ENCODE assay signal across 8 cellular contexts in genomic region chr2:29130295-29130694, GRCh38. TPM values are rescaled to one million over a fixed set of nuclear protein-coding genes. Genes with fewer than 3 reads are reported as not detected.
DNase-seq lines count a peak whose midpoint lies in the region; ATAC-seq and TF ChIP-seq lines count a peak whose summit lies in the region.

No MANE protein-coding gene starts in this region.

- DNase-seq in DMS79 (lab: John Stamatoyannopoulos, UW) (peak; percentile 87), caudate nucleus (lab: John Stamatoyannopoulos, UW) (peak in 7 of 61 donors; percentile 12 to 76 (median 29)), mesothelial cell of epicardium (ENCODE audit: low spot score in 2 of 2, unreplicated experiment in 2 of 2) (no peak), Kasumi-1 (lab: John Stamatoyannopoulos, UW) (no peak), D341Med (ENCODE audit: low spot score) (no peak)

- H3K79me2 ChIP-seq in OCI-LY3 (ENCODE audit: low read length), result no peaks in the 10 kb centered on the region

- H3K27ac Mint-ChIP-seq in mesothelial cell of epicardium, result peak overlapping the region; percentile 45

- no peaks in the 10 kb centered on the region for H3K27me3 Mint-ChIP-seq in mesothelial cell of epicardium (ENCODE audit: low read depth)

- H3K36me3 Mint-ChIP-seq in mesothelial cell of epicardium, result peaks cover 25% of the 10 kb centered on the region

- no peaks in the 10 kb centered on the region for H3K27me3 ChIP-seq in OCI-LY3 (ENCODE audit: low read depth, low read length)

- peak overlapping the region; percentile 8; the same call in 1 of the 2 replicates for H3K4me2 ChIP-seq in OCI-LY3 (ENCODE audit: low read length)

- H3K4me1 Mint-ChIP-seq in mesothelial cell of epicardium, result peaks cover 17% of the 10 kb centered on the region

- ATAC-seq in GM21423 (IDR thresholded peaks at IDR 0.05; ENCODE audit: unreplicated experiment), result peak; percentile 73
- no peak for ATAC-seq in GM19455 (IDR thresholded peaks at IDR 0.05; ENCODE audit: unreplicated experiment)

- H3K36me3 ChIP-seq in OCI-LY3 (replicated peaks; ENCODE audit: low read depth, low read length), result peaks cover under 1% of the 10 kb centered on the region

- peak overlapping the region; percentile 37; the same call in 1 of the 2 replicates for H2AFZ ChIP-seq in OCI-LY3 (ENCODE audit: low read depth, low read length)

- peaks cover 4% of the 10 kb centered on the region for H3K9me3 Mint-ChIP-seq in mesothelial cell of epicardium

- no peaks in the 10 kb centered on the region for H3K9me3 ChIP-seq in OCI-LY3 (ENCODE audit: insufficient read depth, low read length)

- no peak overlapping the region for H3K4me3 ChIP-seq in OCI-LY3 (ENCODE audit: low read length)

- no peaks in the 10 kb centered on the region for H4K20me1 ChIP-seq in OCI-LY3 (ENCODE audit: insufficient read depth, low read length)

- TF ChIP-seq CTCF in OCI-LY3 (IDR thresholded peaks at IDR 0.05; ENCODE audit: low read depth, low read length), result no peak
- TF ChIP-seq CTCF in mesothelial cell of epicardium (IDR thresholded peaks at IDR 0.05; ENCODE audit: unreplicated experiment), result no peak

- peaks cover 15% of the 10 kb centered on the region for H3K4me1 ChIP-seq in OCI-LY3 (ENCODE audit: low read length)

- H3K27ac ChIP-seq in OCI-LY3 (ENCODE audit: low read length) (no peak overlapping the region), caudate nucleus (ENCODE audit: low read depth, low read length) (peak overlapping the region; percentile 88)

- no peak overlapping the region for H3K4me3 Mint-ChIP-seq in mesothelial cell of epicardium

- H3K9ac ChIP-seq in OCI-LY3 (ENCODE audit: low read length), result no peak overlapping the region

RNA-seq across cellular contexts. Expression of gene CLIP4, which starts 15.1 kb away (rescaled TPM):
- 28.7 to 31.7 TPM (median 28.8 TPM) in 3 replicates for total RNA-seq in mesothelial cell of epicardium

RNA-seq across cellular contexts. Expression of gene PCARE, which starts 56.0 kb away (rescaled TPM):
- total RNA-seq in mesothelial cell of epicardium, result 0.07 to 0.22 TPM (median 0.09 TPM) in 3 replicates
